9 cellular contexts compared by ENCODE assay signal in genomic region chr15:100879461-100880138, GRCh38. TPM values are rescaled to one million over a fixed set of nuclear protein-coding genes. Genes with fewer than 3 reads are reported as not detected.
DNase-seq lines count a peak whose midpoint lies in the region; ATAC-seq and TF ChIP-seq lines count a peak whose summit lies in the region.
"Had no signal": no experiment of that assay in that cellular context is flagged by ENCODE, and none has a peak within 500 bp of the region (broad histone marks: within the 10 kb centered on the region; RNA-seq: fewer than 3 reads in every experiment).

Gene ALDH1A3, plus strand, starts transcription at chr15:100879831. Its CDS starts 77 bp downstream, at chr15:100879908.

- no peaks in the 10 kb centered on the region for H3K36me3 ChIP-seq in SJSA1
- no peaks in the 10 kb centered on the region for H3K36me3 ChIP-seq in ectodermal cell (ENCODE audit: control insufficient read depth, insufficient read depth, low read length)
- no peaks in the 10 kb centered on the region for H3K36me3 ChIP-seq in mucosa of descending colon (ENCODE audit: low read depth)
- H3K36me3 ChIP-seq in vagina = no peaks in the 10 kb centered on the region

- H3K9me3 ChIP-seq in SJSA1 (replicated peaks) (no peaks in the 10 kb centered on the region), ectodermal cell (ENCODE audit: control insufficient read depth, low read length) (no peaks in the 10 kb centered on the region), mucosa of descending colon (no peaks in the 10 kb centered on the region), vagina (no peaks in the 10 kb centered on the region)

- WGBS in ectodermal cell, 2 experiments = 0 to 1% methylated on average over 94 of the region's 94 CpGs

- H3K27ac ChIP-seq in SJSA1 (no peak within 1 kb of the TSS), ectodermal cell (ENCODE audit: insufficient read depth, low read depth, low read length, poor library complexity, severe bottlenecking) (no peak within 1 kb of the TSS), vagina (peak within 1 kb of the TSS; percentile 50)

- TF ChIP-seq CTCF in mucosa of descending colon (IDR thresholded peaks at IDR 0.05) (no peak), vagina (IDR thresholded peaks at IDR 0.05) (no peak)

- intact Hi-C loops in mucosa of descending colon (cut with DNase I, micrococcal nuclease) = loop anchor here in 1 of 2 donors (10.0 kb wide), 1 partner anchor 255 kb away; no protein-coding TSS in a partner anchor
- intact Hi-C loops in vagina (cut with DNase I) = no loop called here

- H3K4me3 ChIP-seq in SJSA1 (peak within 1 kb of the TSS; percentile 40), ectodermal cell (ENCODE audit: insufficient read depth, low read depth, low read length) (peak within 1 kb of the TSS; percentile 31), mucosa of descending colon (no peak within 1 kb of the TSS), vagina (peak within 1 kb of the TSS; percentile 55 to 56)

- DNase-seq in AG08395 (ENCODE audit: low spot score) (peak; percentile 62), SJSA1 (ENCODE audit: low read depth in 1 of 2, low spot score in 2 of 2) (no peak), mucosa of descending colon (peak in 1 of 3 donors; percentile 53), vagina (ENCODE audit: extremely low spot score in 2 of 2) (no peak), NCI-H146 (lab: John Stamatoyannopoulos, UW) (no peak)

- H3K27me3 ChIP-seq in SJSA1 (replicated peaks) (peaks cover 60% of the 10 kb centered on the region), ectodermal cell (ENCODE audit: control insufficient read depth, insufficient read depth, low read length, poor library complexity, severe bottlenecking) (peaks cover 89% of the 10 kb centered on the region), vagina (no peaks in the 10 kb centered on the region)

- peak in 1 of 2 donors; percentile 65 for TF ChIP-seq POLR2A in vagina (IDR thresholded peaks at IDR 0.05)

- ATAC-seq in GM19372 (IDR thresholded peaks at IDR 0.05; ENCODE audit: low read depth, unreplicated experiment) = peak; percentile 54
- ATAC-seq in mucosa of descending colon = peak; percentile 61
- no peak for ATAC-seq in GM19324 (IDR thresholded peaks at IDR 0.05; ENCODE audit: low FRiP score, unreplicated experiment)

- H3K4me1 ChIP-seq in SJSA1 (replicated peaks) (peaks cover 18% of the 10 kb centered on the region), ectodermal cell (ENCODE audit: control insufficient read depth, insufficient read depth, low read length) (no peaks in the 10 kb centered on the region), mucosa of descending colon (ENCODE audit: low read depth) (peaks cover 7% of the 10 kb centered on the region), vagina (peaks cover 7% of the 10 kb centered on the region)

RNA-seq across cellular contexts. Expression of gene ALDH1A3, which starts in this region (rescaled TPM):
- total RNA-seq in SJSA1 (2014; rRNA removed; shearing (Covaris generic)) = 1.9 and 2.2 TPM in 2 replicates
- polyA plus RNA-seq in ectodermal cell (2013, experiment 1 of 4) = 1.6 TPM
- 2.5 TPM for polyA plus RNA-seq in ectodermal cell (2013, experiment 2 of 4)
- polyA plus RNA-seq in ectodermal cell (2013, experiment 3 of 4) = 1.3 TPM
- polyA plus RNA-seq in ectodermal cell (2013, experiment 4 of 4) = 1.6 TPM
- total RNA-seq in mucosa of descending colon = 10 to 100 TPM in 2 of 3 donors, 1 to 10 TPM in 1; 4.7 to 18.0 (median 12.9) TPM
- 62.9 TPM for total RNA-seq in vagina
- total RNA-seq: myocyte had no signal
